In genomic region chr6:136362421-136363090, GRCh38 we compare ENCODE assay signal across 16 cellular contexts.
DNase-seq lines count a peak whose midpoint lies in the region; ATAC-seq lines count a peak whose summit lies in the region.
"Had no signal": no experiment of that assay in that cellular context is flagged by ENCODE, and none has a peak within 500 bp of the region (broad histone marks: within the 10 kb centered on the region; RNA-seq: fewer than 3 reads in every experiment).

No MANE protein-coding gene starts in this region.

- H3K4me1 ChIP-seq in mesenchymal stem cell (ENCODE audit: control insufficient read depth, insufficient read depth, low read depth, low read length), result no peaks in the 10 kb centered on the region
- H3K4me1 ChIP-seq: HAP-1 had no signal

- H3K4ac ChIP-seq in mesenchymal stem cell (ENCODE audit: low read depth in 1 of 2, low read length in 2 of 2), result no peak overlapping the region

- H3K9me3 ChIP-seq in mesenchymal stem cell (ENCODE audit: control insufficient read depth, low read length), result no peaks in the 10 kb centered on the region
- H3K9me3 ChIP-seq: HAP-1 had no signal

- WGBS in mesenchymal stem cell, result 89% methylated on average over 8 of the region's 9 CpGs

- H3K79me1 ChIP-seq in mesenchymal stem cell (replicated peaks; ENCODE audit: low read length, poor library complexity, severe bottlenecking), result no peaks in the 10 kb centered on the region

- no peak overlapping the region for H2BK5ac ChIP-seq in mesenchymal stem cell (ENCODE audit: low read depth, low read length, poor library complexity, severe bottlenecking)

- no peak overlapping the region for H3K9ac ChIP-seq in mesenchymal stem cell (ENCODE audit: low read length)
- H3K9ac ChIP-seq: BLaER1 treated with 17β-estradiol and CSF1 and Interleukin-3, amounts not matched to agents 10 nM and 100 nM had no signal

- H3K4me2 ChIP-seq in mesenchymal stem cell (ENCODE audit: low read length, poor library complexity, severe bottlenecking), result no peak overlapping the region
- H3K4me2 ChIP-seq: BLaER1 treated with 17β-estradiol and CSF1 and Interleukin-3, amounts not matched to agents 10 nM and 100 nM had no signal

- H2BK15ac ChIP-seq in mesenchymal stem cell (ENCODE audit: low read depth, poor library complexity, severe bottlenecking), result no peak overlapping the region

- H3K36me3 ChIP-seq in mesenchymal stem cell (ENCODE audit: control insufficient read depth in 1 of 2, insufficient read depth in 2 of 2, low read depth in 1 of 2, low read length in 2 of 2), result peaks cover 0 to 5% of the 10 kb centered on the region in 2 experiments

- no peak overlapping the region for H3K23ac ChIP-seq in mesenchymal stem cell (ENCODE audit: low read length in 2 of 2)

- H3K27me3 ChIP-seq in mesenchymal stem cell (ENCODE audit: control insufficient read depth in 1 of 2, insufficient read depth in 1 of 2, low read length in 2 of 2), result no peaks in the 10 kb centered on the region
- H3K27me3 ChIP-seq: BLaER1 treated with 17β-estradiol and CSF1 and Interleukin-3, amounts not matched to agents 10 nM and 100 nM had no signal

- peak overlapping the region; percentile 87 for H3K27ac ChIP-seq in angular gyrus (ENCODE audit: low read depth, low read length)
- H3K27ac ChIP-seq in mesenchymal stem cell (ENCODE audit: low read length, poor library complexity, severe bottlenecking), result no peak overlapping the region
- H3K27ac ChIP-seq in temporal lobe (ENCODE audit: low read depth, low read length), result peak overlapping the region; percentile 92
- H3K27ac ChIP-seq: BLaER1 treated with 17β-estradiol and CSF1 and Interleukin-3, amounts not matched to agents 10 nM and 100 nM; HL-60 had no signal

- DNase-seq in fibroblast of peridontal ligament (ENCODE audit: extremely low read depth), result peak; percentile 7
- peak; percentile 4 for DNase-seq in mesenchymal stem cell
- DNase-seq in kidney tubule cell (ENCODE audit: low spot score), result no peak
- DNase-seq in stimulated activated naive CD4-positive, alpha-beta T cell treated with Interleukin-2 at 50 U/mL for 16 hours (lab: John Stamatoyannopoulos, UW), result no peak
- DNase-seq: 8988T; AML-193; CD4-positive, CD25-positive, alpha-beta regulatory T cell; DMS53; GF-D8; HFFc6 had no signal

- no peak overlapping the region for H2BK12ac ChIP-seq in mesenchymal stem cell (ENCODE audit: low read length in 2 of 2)

- H2AFZ ChIP-seq in mesenchymal stem cell (ENCODE audit: low read depth, low read length), result no peak overlapping the region

- H2BK120ac ChIP-seq in mesenchymal stem cell (ENCODE audit: low read depth, low read length), result no peak overlapping the region

- no peak overlapping the region for H3K14ac ChIP-seq in mesenchymal stem cell (ENCODE audit: low read length in 2 of 2)

- H3K4me3 ChIP-seq in mesenchymal stem cell (ENCODE audit: insufficient read depth in 1 of 2, low read depth in 1 of 2, low read length in 2 of 2), result no peak overlapping the region
- H3K4me3 ChIP-seq: BLaER1 treated with 17β-estradiol and CSF1 and Interleukin-3, amounts not matched to agents 10 nM and 100 nM; HAP-1 had no signal

- H4K91ac ChIP-seq in mesenchymal stem cell (ENCODE audit: low read length), result no peak overlapping the region

- no peak overlapping the region for H2AK5ac ChIP-seq in mesenchymal stem cell (ENCODE audit: low read length, severe bottlenecking)

- H4K8ac ChIP-seq in mesenchymal stem cell (ENCODE audit: low read length), result no peak overlapping the region

- no peak for ATAC-seq in HG03565 (IDR thresholded peaks at IDR 0.05; ENCODE audit: unreplicated experiment)

- H3K18ac ChIP-seq in mesenchymal stem cell (ENCODE audit: low read depth in 1 of 2, low read length in 2 of 2), result no peak overlapping the region

Comparison
In these comparisons a context has a peak if more than half of its experiments do, and no peak if none do; other contexts are left out.
1. DNase-seq: peak in fibroblast of peridontal ligament (single experiment) and mesenchymal stem cell (single experiment); none in kidney tubule cell (single experiment) and stimulated activated naive CD4-positive, alpha-beta T cell treated with Interleukin-2 at 50 U/mL for 16 hours (single experiment).